ENCODE assay signal across 22 cellular contexts in genomic region chr15:47466357-47466756, GRCh38.
DNase-seq lines count a peak whose midpoint lies in the region; ATAC-seq and TF ChIP-seq lines count a peak whose summit lies in the region.
"Had no signal": no experiment of that assay in that cellular context is flagged by ENCODE, and none has a peak within 500 bp of the region (broad histone marks: within the 10 kb centered on the region; RNA-seq: fewer than 3 reads in every experiment).

No MANE protein-coding gene starts in this region.

- H3K4me1 Mint-ChIP-seq in MCF 10A (ENCODE audit: insufficient read depth, unreplicated experiment) = peaks cover 10% of the 10 kb centered on the region
- H3K4me1 Mint-ChIP-seq: T-cell had no signal

- H3K27me3 Mint-ChIP-seq in MCF 10A (ENCODE audit: insufficient read depth, unreplicated experiment) = no peaks in the 10 kb centered on the region

- TF ChIP-seq CTCF in MCF 10A (IDR thresholded peaks at IDR 0.05; ENCODE audit: unreplicated experiment) = no peak
- TF ChIP-seq CTCF in breast epithelium (IDR thresholded peaks at IDR 0.05) = no peak
- TF ChIP-seq CTCF in astrocyte of the cerebellum (IDR thresholded peaks at IDR 0.05; ENCODE audit: low read depth, low read length, missing control alignments) = no peak
- TF ChIP-seq CTCF in foreskin keratinocyte (conservative IDR thresholded peaks at IDR 0.05) = no peak

- ATAC-seq in foreskin keratinocyte (peak; percentile 93), HG03025 (IDR thresholded peaks at IDR 0.05; ENCODE audit: low FRiP score, unreplicated experiment) (no peak)
- ATAC-seq: HCT116, heart right ventricle, left colon, T-cell had no signal

- in situ Hi-C loops in astrocyte of the cerebellum (cut with HindIII; ENCODE audit: low sequenced_read_pairs) (no loop called here), HAP-1 (cut with MboI; ENCODE audit: low sequenced_read_pairs) (no loop called here)

- H3K36me3 ChIP-seq in breast epithelium (no peaks in the 10 kb centered on the region), HAP-1 (replicated peaks) (no peaks in the 10 kb centered on the region)
- H3K36me3 ChIP-seq: heart right ventricle, MG63, Peyer's patch, WERI-Rb-1 had no signal

- TF ChIP-seq POLR2A in breast epithelium (IDR thresholded peaks at IDR 0.05) = no peak

- CTCF ChIA-PET in MCF 10A (lab: Yijun Ruan, JAX) = no interaction called here

- DNase-seq in MCF 10A (ENCODE audit: unreplicated experiment) (peak; percentile 29), breast epithelium (ENCODE audit: low spot score in 2 of 2) (no peak), astrocyte of the cerebellum (ENCODE audit: low read depth) (peak; percentile 12), foreskin keratinocyte (peak; percentile 88 to 93), AG20443 (ENCODE audit: low spot score) (no peak), HAP-1 (ENCODE audit: low spot score in 2 of 2) (no peak), HuH-7.5 (ENCODE audit: low spot score) (no peak)
- DNase-seq: activated gamma-delta T cell treated with Interleukin-2 at 50 U/mL for 16 hours; effector CD4-positive, alpha-beta T cell; heart right ventricle; left colon; NCI-H2029 treated with DMSO at 0.1 percent for 48 hours; NCI-H526; Peyer's patch; substantia nigra; T-cell; WERI-Rb-1 had no signal

- H3K27ac Mint-ChIP-seq in MCF 10A (ENCODE audit: low read depth, unreplicated experiment) = peak overlapping the region; percentile 80
- H3K27ac Mint-ChIP-seq: brain, T-cell had no signal

- POLR2A ChIA-PET in MCF 10A (lab: Yijun Ruan, JAX) = no interaction called here

- no peaks in the 10 kb centered on the region for H3K36me3 Mint-ChIP-seq in MCF 10A (ENCODE audit: insufficient read depth, unreplicated experiment)
- H3K36me3 Mint-ChIP-seq: brain, T-cell had no signal

- BruUV-seq in MCF 10A (replicated peaks; lab: Mats Ljungman, UMichigan) = no TSS peak

- H3K27ac ChIP-seq in breast epithelium (no peak overlapping the region), foreskin keratinocyte (peak overlapping the region; percentile 38)
- H3K27ac ChIP-seq: 22Rv1, heart right ventricle, Peyer's patch, WERI-Rb-1 had no signal

- H3K4me3 Mint-ChIP-seq in MCF 10A (ENCODE audit: unreplicated experiment) = no peak overlapping the region
- H3K4me3 Mint-ChIP-seq: brain, T-cell had no signal

- no peaks in the 10 kb centered on the region for H3K9me3 ChIP-seq in breast epithelium
- no peaks in the 10 kb centered on the region for H3K9me3 ChIP-seq in HAP-1
- H3K9me3 ChIP-seq: heart right ventricle, Peyer's patch had no signal

- H3K4me3 ChIP-seq in breast epithelium (no peak overlapping the region), astrocyte of the cerebellum (ENCODE audit: low read depth, low read length) (no peak overlapping the region), HAP-1 (no peak overlapping the region)
- H3K4me3 ChIP-seq: heart right ventricle, MG63, Peyer's patch had no signal

- H3K27me3 ChIP-seq in breast epithelium (no peaks in the 10 kb centered on the region), foreskin keratinocyte (no peaks in the 10 kb centered on the region), HAP-1 (ENCODE audit: low read depth) (peaks cover 6% of the 10 kb centered on the region; the same call in 1 of the 2 replicates)
- H3K27me3 ChIP-seq: heart right ventricle, MG63, Peyer's patch had no signal

- peaks cover 12% of the 10 kb centered on the region for H3K9me3 Mint-ChIP-seq in MCF 10A (ENCODE audit: unreplicated experiment)
- H3K9me3 Mint-ChIP-seq: brain had no signal

- intact Hi-C loops in MCF 10A (cut with micrococcal nuclease) (no loop called here), breast epithelium (cut with DNase I; ENCODE audit: low total_unique reads) (no loop called here)

- no peaks in the 10 kb centered on the region for H3K4me1 ChIP-seq in breast epithelium
- H3K4me1 ChIP-seq in foreskin keratinocyte = peaks cover 14% of the 10 kb centered on the region
- no peaks in the 10 kb centered on the region for H3K4me1 ChIP-seq in HAP-1

Comparison
In these comparisons a context has a peak if more than half of its experiments do, and no peak if none do; other contexts are left out.
1. DNase-seq: peak in MCF 10A (single experiment), astrocyte of the cerebellum (single experiment) and foreskin keratinocyte (2 of 2); none in breast epithelium (0 of 2), AG20443 (single experiment), HAP-1 (0 of 2) and HuH-7.5 (single experiment).